ENCODE assay signal across 1 cellular context in the genomic region with DNA sequence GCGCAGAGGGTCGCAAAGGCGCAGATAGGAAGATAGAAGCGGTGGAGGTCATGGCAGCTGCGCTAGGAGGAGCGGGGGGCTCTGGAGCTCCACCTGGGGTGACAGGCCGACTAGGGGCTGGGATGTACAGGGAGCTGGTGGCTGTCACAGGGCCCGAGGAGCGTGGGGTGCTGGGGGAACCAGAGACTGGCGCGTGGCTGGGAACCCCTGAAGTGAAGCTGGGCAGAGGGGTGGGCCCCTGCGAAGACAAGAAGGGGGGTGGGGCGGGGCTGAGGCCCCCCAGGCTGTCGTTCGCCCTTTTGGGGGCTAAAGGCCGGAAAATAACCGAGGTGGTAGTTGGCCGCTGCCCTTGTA.
TF ChIP-seq lines count a peak whose summit lies in the region.

No MANE protein-coding gene starts in this region.

TF ChIP-seq in HEK293, 187 proteins besides CTCF, POLR2A, EP300 and RAD21 (continued from another document):
- no peak for TF ChIP-seq ZNF529 (tag by site-specific recombination; IDR thresholded peaks at IDR 0.05; ENCODE audit: insufficient replicate concordance)
- TF ChIP-seq PRDM2 (tag by site-specific recombination; IDR thresholded peaks at IDR 0.05; ENCODE audit: borderline replicate concordance): no peak
- TF ChIP-seq ZNF596 (tag by site-specific recombination; IDR thresholded peaks at IDR 0.05): no peak
TF ChIP-seq in HEK293: peak in this region for 0.
